15 cellular contexts compared by ENCODE assay signal in genomic region chr4:149291463-149291862, GRCh38.
DNase-seq lines count a peak whose midpoint lies in the region; ATAC-seq and TF ChIP-seq lines count a peak whose summit lies in the region.
"Had no signal": no experiment of that assay in that cellular context is flagged by ENCODE, and none has a peak within 500 bp of the region (broad histone marks: within the 10 kb centered on the region; RNA-seq: fewer than 3 reads in every experiment).

No MANE protein-coding gene starts in this region.

- POLR2A ChIA-PET in IMR-90 (lab: Charles Lee; ENCODE audit: unreplicated experiment): no interaction called here

- ATAC-seq in IMR-90 (ENCODE audit: low read depth): no peak; the same call in 1 of the 2 replicates
- ATAC-seq in body of pancreas: no peak
- no peak for ATAC-seq in GM21786 (IDR thresholded peaks at IDR 0.05; ENCODE audit: unreplicated experiment)
- ATAC-seq in HG03175 (IDR thresholded peaks at IDR 0.05; ENCODE audit: unreplicated experiment): no peak
- ATAC-seq in natural killer cell treated with Interleukin-12 subunit alpha and Interleukin-12 subunit beta and Interleukin-15 and Interleukin-18, amount 100 ng/mL, for 72 hours: no peak
- ATAC-seq: HCT116, left lung, T-cell had no signal

- WGBS in IMR-90 (ENCODE audit: extremely low coverage in 2 of 2, insufficient read length in 1 of 2), 2 experiments: no CpG with 5 or more reads among the region's 1 CpG
- 0 to 9% methylated on average over 1 of the region's 1 CpG for WGBS in body of pancreas, 2 donors

- H4K20me1 ChIP-seq in IMR-90 (ENCODE audit: insufficient read depth, low read length): no peaks in the 10 kb centered on the region

- H2AK9ac ChIP-seq in IMR-90 (replicated peaks; ENCODE audit: low read depth, low read length, poor library complexity): no peak overlapping the region

- H3K27ac Mint-ChIP-seq in natural killer cell treated with Interleukin-12 subunit alpha and Interleukin-12 subunit beta and Interleukin-15 and Interleukin-18, amount 100 ng/mL, for 72 hours: no peak overlapping the region
- H3K27ac Mint-ChIP-seq: activated naive CD8-positive, alpha-beta T cell; CD4-positive, CD25-positive, alpha-beta regulatory T cell; T-cell had no signal

- H3K27me3 ChIP-seq in IMR-90 (ENCODE audit: control insufficient read depth, insufficient read depth, low read length): no peaks in the 10 kb centered on the region
- no peaks in the 10 kb centered on the region for H3K27me3 ChIP-seq in body of pancreas
- H3K27me3 ChIP-seq: left lung, neutrophil, suprapubic skin had no signal

- dilution Hi-C loops in IMR-90 (cut with HindIII; ENCODE audit: low sequenced_read_pairs, unreplicated experiment): no loop called here

- no peaks in the 10 kb centered on the region for H3K4me1 Mint-ChIP-seq in natural killer cell treated with Interleukin-12 subunit alpha and Interleukin-12 subunit beta and Interleukin-15 and Interleukin-18, amount 100 ng/mL, for 72 hours (ENCODE audit: low read depth in 2 of 2)
- H3K4me1 Mint-ChIP-seq: CD4-positive, CD25-positive, alpha-beta regulatory T cell; T-cell had no signal

- BruUV-seq in IMR-90 (replicated peaks; lab: Mats Ljungman, UMichigan): no TSS peak

- no peak overlapping the region for H4K8ac ChIP-seq in IMR-90 (ENCODE audit: low read depth in 2 of 2, low read length in 2 of 2)

- no peak for TF ChIP-seq RAD21 in IMR-90 (IDR thresholded peaks at IDR 0.05; ENCODE audit: low read length)

- no peak overlapping the region for H3K4me2 ChIP-seq in IMR-90 (ENCODE audit: low read depth, low read length)

- no peak overlapping the region for H2AK5ac ChIP-seq in IMR-90 (ENCODE audit: low read depth, low read length)

- no peak overlapping the region for H4K91ac ChIP-seq in IMR-90 (ENCODE audit: insufficient read depth, low read depth, low read length)

- no peaks in the 10 kb centered on the region for H3K79me1 ChIP-seq in IMR-90 (ENCODE audit: low read depth in 1 of 2, low read length in 2 of 2)

- no peaks in the 10 kb centered on the region for H3K9me1 ChIP-seq in IMR-90 (ENCODE audit: insufficient read depth, low read length)

- no peak overlapping the region for H2AFZ ChIP-seq in IMR-90 (replicated peaks; ENCODE audit: low read length, poor library complexity)

- no peak overlapping the region for H3K4ac ChIP-seq in IMR-90 (ENCODE audit: low read depth, low read length)

- no peaks in the 10 kb centered on the region for H3K27me3 Mint-ChIP-seq in natural killer cell treated with Interleukin-12 subunit alpha and Interleukin-12 subunit beta and Interleukin-15 and Interleukin-18, amount 100 ng/mL, for 72 hours
- H3K27me3 Mint-ChIP-seq: activated naive CD8-positive, alpha-beta T cell; CD4-positive, CD25-positive, alpha-beta regulatory T cell; T-cell had no signal

- no peak overlapping the region for H3K9ac ChIP-seq in IMR-90 (ENCODE audit: low read depth, low read length)

- H3K4me3 ChIP-seq in IMR-90 (ENCODE audit: insufficient read depth, low read depth, low read length): no peak overlapping the region
- H3K4me3 ChIP-seq in body of pancreas: no peak overlapping the region
- no peak overlapping the region for H3K4me3 ChIP-seq in skeletal muscle cell (ENCODE audit: low read depth, low read length)
- H3K4me3 ChIP-seq: left lung, suprapubic skin had no signal

- no peak overlapping the region for H3K14ac ChIP-seq in IMR-90 (replicated peaks; ENCODE audit: low read depth, low read length)

- H3K4me1 ChIP-seq in IMR-90 (ENCODE audit: control insufficient read depth, insufficient read depth, low read length) (no peaks in the 10 kb centered on the region), body of pancreas (no peaks in the 10 kb centered on the region)
- H3K4me1 ChIP-seq: left lung, suprapubic skin had no signal

- H3K9me3 ChIP-seq in IMR-90 (ENCODE audit: control insufficient read depth, insufficient read depth, low read length): no peaks in the 10 kb centered on the region
- H3K9me3 ChIP-seq in body of pancreas: no peaks in the 10 kb centered on the region
- H3K9me3 ChIP-seq: left lung, neutrophil, suprapubic skin had no signal

- H2BK5ac ChIP-seq in IMR-90 (ENCODE audit: low read depth, low read length, poor library complexity, severe bottlenecking): no peak overlapping the region

- H2BK20ac ChIP-seq in IMR-90 (ENCODE audit: low read depth, low read length): no peak overlapping the region

- DNase-seq in IMR-90 (peak; percentile 43), body of pancreas (peak; percentile 7 to 29 (median 17)), glomerular visceral epithelial cell (ENCODE audit: extremely low spot score) (peak; percentile 50), skeletal muscle cell (ENCODE audit: low read depth) (peak; percentile 53)
- no peak for DNase-seq in natural killer cell treated with Interleukin-12 subunit alpha and Interleukin-12 subunit beta and Interleukin-15 and Interleukin-18, amount 100 ng/mL, for 72 hours (ENCODE audit: low spot score)
- DNase-seq: activated CD8-positive, alpha-beta memory T cell treated with anti-CD3 and anti-CD28 coated beads, Interleukin-2, amount 50 U/mL, for 48 hours; CD4-positive, CD25-positive, alpha-beta regulatory T cell; left lung; T-cell had no signal

- H3K36me3 ChIP-seq in IMR-90 (ENCODE audit: control insufficient read depth, insufficient read depth, low read length) (no peaks in the 10 kb centered on the region), body of pancreas (replicated peaks in 1 of 2; ENCODE audit: insufficient read depth in 1 of 2, low read depth in 2 of 2) (no peaks in the 10 kb centered on the region)
- H3K36me3 ChIP-seq: left lung, neutrophil, suprapubic skin had no signal

- H4K5ac ChIP-seq in IMR-90 (ENCODE audit: low read depth, low read length): no peak overlapping the region

- no peak overlapping the region; the same call in 1 of the 2 replicates for H3K56ac ChIP-seq in IMR-90 (ENCODE audit: extremely low read depth, insufficient read depth, low read length)

- intact Hi-C loops in IMR-90 (cut with micrococcal nuclease): no loop called here
- intact Hi-C loops in body of pancreas (cut with DNase I): no loop called here

- H3K9me3 Mint-ChIP-seq in natural killer cell treated with Interleukin-12 subunit alpha and Interleukin-12 subunit beta and Interleukin-15 and Interleukin-18, amount 100 ng/mL, for 72 hours: peaks cover 5% of the 10 kb centered on the region

- no peaks in the 10 kb centered on the region for H3K36me3 Mint-ChIP-seq in natural killer cell treated with Interleukin-12 subunit alpha and Interleukin-12 subunit beta and Interleukin-15 and Interleukin-18, amount 100 ng/mL, for 72 hours
- H3K36me3 Mint-ChIP-seq: activated naive CD8-positive, alpha-beta T cell; CD4-positive, CD25-positive, alpha-beta regulatory T cell; T-cell had no signal

- TF ChIP-seq POLR2A in IMR-90 (IDR thresholded peaks at IDR 0.05; ENCODE audit: low read depth, low read length) (no peak), body of pancreas (IDR thresholded peaks at IDR 0.05) (no peak)

- H3K18ac ChIP-seq in IMR-90 (ENCODE audit: low read depth, low read length): no peak overlapping the region

- H2BK15ac ChIP-seq in IMR-90 (ENCODE audit: low read depth, low read length): no peak overlapping the region

- H3K23ac ChIP-seq in IMR-90 (ENCODE audit: low read depth, low read length): no peak overlapping the region

- H2BK120ac ChIP-seq in IMR-90 (ENCODE audit: low read depth, low read length): no peak overlapping the region

- in situ Hi-C loops in IMR-90 (cut with MboI; ENCODE audit: low sequenced_read_pairs): no loop called here

- CTCF ChIA-PET in IMR-90 (lab: Yijun Ruan, JAX): no interaction called here

- H3K27ac ChIP-seq in IMR-90 (ENCODE audit: insufficient read depth, low read length): no peak overlapping the region
- H3K27ac ChIP-seq in body of pancreas: no peak overlapping the region
- H3K27ac ChIP-seq: left lung, neutrophil, suprapubic skin had no signal

- TF ChIP-seq CTCF in IMR-90 (conservative IDR thresholded peaks at IDR 0.05; ENCODE audit: low read depth, low read length): no peak
- no peak for TF ChIP-seq CTCF in body of pancreas (IDR thresholded peaks at IDR 0.05)

- no peak overlapping the region for H3K4me3 Mint-ChIP-seq in natural killer cell treated with Interleukin-12 subunit alpha and Interleukin-12 subunit beta and Interleukin-15 and Interleukin-18, amount 100 ng/mL, for 72 hours
- H3K4me3 Mint-ChIP-seq: activated naive CD8-positive, alpha-beta T cell; CD4-positive, CD25-positive, alpha-beta regulatory T cell; T-cell had no signal

TF ChIP-seq in IMR-90, 13 proteins besides CTCF, POLR2A, EP300 and RAD21:
- TF ChIP-seq CHD1 (IDR thresholded peaks at IDR 0.05; ENCODE audit: low read depth, low read length) (no peak), MAFK (IDR thresholded peaks at IDR 0.05; ENCODE audit: low read depth, low read length) (no peak)
